8 cellular contexts compared by ENCODE assay signal in genomic region chr3:51968175-51968681, GRCh38. TPM values are rescaled to one million over a fixed set of nuclear protein-coding genes. Genes with fewer than 3 reads are reported as not detected.
A peak's percentile ranks its signal among the peaks of the same experiment; 100 is the strongest.
DNase-seq lines count a peak whose midpoint lies in the region; ATAC-seq and TF ChIP-seq lines count a peak whose summit lies in the region.

No MANE protein-coding gene starts in this region.

- DNase-seq in activated CD8-positive, alpha-beta memory T cell treated with anti-CD3 and anti-CD28 coated beads, Interleukin-2, amount 10 ng/mL, durations not matched to agents 7 days and 5 days = no peak
- DNase-seq in activated CD8-positive, alpha-beta memory T cell treated with anti-CD3 and anti-CD28 coated beads, Interleukin-2, amount 50 U/mL, for 48 hours = no peak
- DNase-seq in activated B cell treated with CpG ODN at 0.5 μM for 24 hours (no peak), left ventricle myocardium inferior (no peak), GM13977 (ENCODE audit: low spot score) (no peak)
- no peak for DNase-seq in activated CD4-positive, CD25-positive, alpha-beta regulatory T cell (lab: John Stamatoyannopoulos, UW)
- no peak for DNase-seq in stimulated activated naive CD4-positive, alpha-beta T cell treated with Interleukin-2 at 50 U/mL for 16 hours (lab: John Stamatoyannopoulos, UW)

- in situ Hi-C loops in GM13977 (cut with MboI; ENCODE audit: low pct_unique_long_range_greater_than_20kb, low sequenced_read_pairs, unreplicated experiment) = no loop called here

- peaks cover 86% of the 10 kb centered on the region for H3K4me1 ChIP-seq in left ventricle myocardium inferior
- H3K4me1 ChIP-seq in skeletal muscle satellite cell (ENCODE audit: control insufficient read depth, insufficient read depth, low read length) = peaks cover 46% of the 10 kb centered on the region

- peak overlapping the region; percentile 74 for H3K4me3 Mint-ChIP-seq in activated CD8-positive, alpha-beta memory T cell treated with anti-CD3 and anti-CD28 coated beads, Interleukin-2, amount 10 ng/mL, durations not matched to agents 7 days and 5 days
- H3K4me3 Mint-ChIP-seq in activated B cell treated with CpG ODN at 0.5 μM for 24 hours = peak overlapping the region; percentile 85

- peaks cover 5% of the 10 kb centered on the region for H3K27me3 Mint-ChIP-seq in activated CD8-positive, alpha-beta memory T cell treated with anti-CD3 and anti-CD28 coated beads, Interleukin-2, amount 10 ng/mL, durations not matched to agents 7 days and 5 days
- peaks cover 5% of the 10 kb centered on the region for H3K27me3 Mint-ChIP-seq in activated B cell treated with CpG ODN at 0.5 μM for 24 hours

- CTCF ChIA-PET in activated CD8-positive, alpha-beta memory T cell treated with anti-CD3 and anti-CD28 coated beads, Interleukin-2, amount 10 ng/mL, durations not matched to agents 7 days and 5 days (lab: Charles Lee) = interaction anchor here (0.7 to 4.8 kb wide), 6 partner anchors 8 to 156 kb away, joined by 3 to 26 read pairs (median 3); partner anchors contain the start of genes PARP3 and RRP9
- CTCF ChIA-PET in activated B cell treated with CpG ODN at 0.5 μM for 24 hours (lab: Charles Lee) = interaction anchor here (1.4 kb wide), 1 partner anchor 26 kb away, joined by 3 read pairs; the partner anchor contains the start of gene PARP3

- H3K36me3 ChIP-seq in left ventricle myocardium inferior (no peaks in the 10 kb centered on the region), skeletal muscle satellite cell (ENCODE audit: insufficient read depth, low read length) (peaks cover 3% of the 10 kb centered on the region)

- H3K4me3 ChIP-seq in left ventricle myocardium inferior = peak overlapping the region; percentile 85
- peak overlapping the region; percentile 84 for H3K4me3 ChIP-seq in skeletal muscle satellite cell (ENCODE audit: low read length)

- H3K4me1 Mint-ChIP-seq in activated CD8-positive, alpha-beta memory T cell treated with anti-CD3 and anti-CD28 coated beads, Interleukin-2, amount 10 ng/mL, durations not matched to agents 7 days and 5 days = peaks cover 14% of the 10 kb centered on the region
- peaks cover 17% of the 10 kb centered on the region for H3K4me1 Mint-ChIP-seq in activated B cell treated with CpG ODN at 0.5 μM for 24 hours

- peak overlapping the region; percentile 80 for H3K9ac ChIP-seq in skeletal muscle satellite cell (ENCODE audit: low read depth, low read length)

- POLR2A ChIA-PET in activated B cell treated with CpG ODN at 0.5 μM for 24 hours (lab: Charles Lee) = interaction anchor here (0.6 to 2.4 kb wide), 4 partner anchors 14 to 564 kb away, joined by 3 to 7 read pairs (median 5); partner anchors contain the start of genes ACY1 and RPL29

- no peak overlapping the region for H3K27ac Mint-ChIP-seq in activated CD8-positive, alpha-beta memory T cell treated with anti-CD3 and anti-CD28 coated beads, Interleukin-2, amount 10 ng/mL, durations not matched to agents 7 days and 5 days
- H3K27ac Mint-ChIP-seq in activated B cell treated with CpG ODN at 0.5 μM for 24 hours = no peak overlapping the region

- H3K27me3 ChIP-seq in left ventricle myocardium inferior (ENCODE audit: low read depth) (no peaks in the 10 kb centered on the region), skeletal muscle satellite cell (ENCODE audit: control insufficient read depth, insufficient read depth, low read length) (no peaks in the 10 kb centered on the region)

- H3K27ac ChIP-seq in left ventricle myocardium inferior (replicated peaks) = peak overlapping the region; percentile 98

- H3K9me3 Mint-ChIP-seq in activated CD8-positive, alpha-beta memory T cell treated with anti-CD3 and anti-CD28 coated beads, Interleukin-2, amount 10 ng/mL, durations not matched to agents 7 days and 5 days (ENCODE audit: low read depth) = no peaks in the 10 kb centered on the region
- no peaks in the 10 kb centered on the region for H3K9me3 Mint-ChIP-seq in activated B cell treated with CpG ODN at 0.5 μM for 24 hours

- intact Hi-C loops in activated B cell treated with CpG ODN at 0.5 μM for 24 hours (cut with micrococcal nuclease) (no loop called here), left ventricle myocardium inferior (cut with micrococcal nuclease) (no loop called here)

- peak overlapping the region; percentile 99 for H3K4me2 ChIP-seq in skeletal muscle satellite cell (ENCODE audit: low read length)

- ATAC-seq in activated CD8-positive, alpha-beta memory T cell treated with anti-CD3 and anti-CD28 coated beads, Interleukin-2, amount 10 ng/mL, durations not matched to agents 7 days and 5 days = no peak
- ATAC-seq in activated B cell treated with CpG ODN at 0.5 μM for 24 hours (ENCODE audit: low read depth) = no peak

- TF ChIP-seq CTCF in activated B cell treated with CpG ODN at 0.5 μM for 24 hours (IDR thresholded peaks at IDR 0.05) (no peak), left ventricle myocardium inferior (IDR thresholded peaks at IDR 0.05; ENCODE audit: borderline replicate concordance) (no peak), GM13977 (IDR thresholded peaks at IDR 0.05; ENCODE audit: extremely low read depth, insufficient read depth, missing control alignments) (no peak)

- no peaks in the 10 kb centered on the region for H3K9me3 ChIP-seq in left ventricle myocardium inferior (replicated peaks)
- no peaks in the 10 kb centered on the region for H3K9me3 ChIP-seq in skeletal muscle satellite cell (replicated peaks; ENCODE audit: low read length)

- H3K36me3 Mint-ChIP-seq in activated CD8-positive, alpha-beta memory T cell treated with anti-CD3 and anti-CD28 coated beads, Interleukin-2, amount 10 ng/mL, durations not matched to agents 7 days and 5 days = no peaks in the 10 kb centered on the region
- H3K36me3 Mint-ChIP-seq in activated B cell treated with CpG ODN at 0.5 μM for 24 hours (ENCODE audit: low read depth) = peaks cover 1% of the 10 kb centered on the region

RNA-seq across cellular contexts. Expression of gene PCBP4, which starts 1.0 kb away (rescaled TPM):
- 10 to 100 TPM; 11.4 to 21.1 TPM for total RNA-seq in activated CD8-positive, alpha-beta memory T cell treated with anti-CD3 and anti-CD28 coated beads, Interleukin-2, amount 10 ng/mL, durations not matched to agents 7 days and 5 days
- 10.3 and 11.0 TPM in 2 replicates for total RNA-seq in activated B cell treated with CpG ODN at 0.5 μM for 24 hours
- 73.0 TPM for total RNA-seq in left ventricle myocardium inferior
- total RNA-seq in skeletal muscle satellite cell (2012; rRNA removed) = 28.2 and 28.6 TPM in 2 replicates

RNA-seq across cellular contexts. Expression of gene ABHD14B, which starts 5.6 kb away (rescaled TPM):
- 10 to 100 TPM; 36.2 to 36.7 TPM for total RNA-seq in activated CD8-positive, alpha-beta memory T cell treated with anti-CD3 and anti-CD28 coated beads, Interleukin-2, amount 10 ng/mL, durations not matched to agents 7 days and 5 days
- total RNA-seq in activated B cell treated with CpG ODN at 0.5 μM for 24 hours (51.6 and 55.6 TPM in 2 replicates), left ventricle myocardium inferior (14.6 TPM)
- 34.3 and 37.8 TPM in 2 replicates for total RNA-seq in skeletal muscle satellite cell (2012; rRNA removed)

RNA-seq across cellular contexts. Expression of gene ABHD14A, which starts 6.6 kb away (rescaled TPM):
- 10 to 100 TPM; 11.8 to 13.7 TPM for total RNA-seq in activated CD8-positive, alpha-beta memory T cell treated with anti-CD3 and anti-CD28 coated beads, Interleukin-2, amount 10 ng/mL, durations not matched to agents 7 days and 5 days
- total RNA-seq in activated B cell treated with CpG ODN at 0.5 μM for 24 hours = 5.1 and 5.2 TPM in 2 replicates
- total RNA-seq in left ventricle myocardium inferior = 25.8 TPM
- total RNA-seq in skeletal muscle satellite cell (2012; rRNA removed) = 8.1 and 12.7 TPM in 2 replicates

RNA-seq across cellular contexts. Expression of gene GPR62, which starts 13.0 kb away (rescaled TPM):
- total RNA-seq in activated CD8-positive, alpha-beta memory T cell treated with anti-CD3 and anti-CD28 coated beads, Interleukin-2, amount 10 ng/mL, durations not matched to agents 7 days and 5 days = not detected
- total RNA-seq in activated B cell treated with CpG ODN at 0.5 μM for 24 hours (not detected in 2 replicates), left ventricle myocardium inferior (0.16 TPM)
- under 0.01 TPM in 2 replicates for total RNA-seq in skeletal muscle satellite cell (2012; rRNA removed)

RNA-seq across cellular contexts. Expression of gene ACY1, which starts 15.1 kb away (rescaled TPM):
- total RNA-seq in activated CD8-positive, alpha-beta memory T cell treated with anti-CD3 and anti-CD28 coated beads, Interleukin-2, amount 10 ng/mL, durations not matched to agents 7 days and 5 days = 10 to 100 TPM; 18.1 to 21.3 TPM
- 24.9 and 26.7 TPM in 2 replicates for total RNA-seq in activated B cell treated with CpG ODN at 0.5 μM for 24 hours
- 20.2 TPM for total RNA-seq in left ventricle myocardium inferior
- 65.7 and 76.6 TPM in 2 replicates for total RNA-seq in skeletal muscle satellite cell (2012; rRNA removed)
